Comparison of ENCODE assay signal across 8 cellular contexts in the genomic region with DNA sequence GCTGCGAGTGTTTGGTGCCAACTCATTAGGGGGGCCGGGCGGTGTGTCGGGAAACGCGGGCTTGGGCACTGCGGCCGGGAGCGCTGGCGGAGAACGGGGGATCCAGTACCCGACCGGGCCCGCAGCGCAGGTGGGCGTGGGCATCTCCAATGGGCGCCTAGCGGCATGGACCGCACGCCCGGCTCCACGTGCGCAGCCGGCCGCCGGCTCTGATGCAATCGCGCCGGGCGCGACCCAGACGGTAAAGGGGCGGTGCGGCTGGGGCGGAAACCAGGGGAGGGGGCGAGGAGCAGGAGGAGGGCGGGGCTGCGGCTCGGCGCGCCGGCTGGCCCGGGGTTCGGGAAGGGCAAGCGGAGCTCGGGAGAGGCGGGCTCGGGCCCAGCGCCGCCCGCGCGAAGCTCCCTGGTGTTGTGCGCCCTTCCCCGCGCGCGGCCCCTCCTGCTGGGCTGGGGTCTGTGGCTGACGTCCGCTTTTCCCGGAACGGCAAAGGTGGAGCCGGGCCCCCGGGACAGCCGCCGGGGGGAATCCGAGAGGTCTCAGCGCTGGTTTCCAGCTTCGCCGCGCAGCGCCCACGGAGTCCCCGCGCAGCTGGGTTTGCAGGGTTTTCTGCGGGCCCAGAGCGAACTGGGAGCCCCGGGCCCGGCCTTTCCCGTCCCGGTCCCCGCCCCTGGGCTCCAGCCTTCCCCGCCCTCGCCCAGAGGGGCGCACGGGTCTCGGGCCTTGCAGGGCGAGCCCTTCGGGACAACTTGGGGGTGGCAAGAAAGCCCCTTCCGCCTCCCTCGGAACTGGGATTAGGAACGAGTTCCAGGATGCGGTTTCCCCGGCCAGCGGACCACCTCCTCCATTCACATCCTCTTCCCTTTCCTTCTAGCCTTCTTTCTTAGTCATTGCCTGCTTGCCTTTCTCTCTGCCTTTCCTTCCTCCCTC. TPM values are rescaled to one million over a fixed set of nuclear protein-coding genes. Genes with fewer than 3 reads are reported as not detected.
A peak's percentile ranks its signal among the peaks of the same experiment; 100 is the strongest.
DNase-seq lines count a peak whose midpoint lies in the region; ATAC-seq, FAIRE-seq and TF ChIP-seq lines count a peak whose summit lies in the region.

No MANE protein-coding gene starts in this region.

- no TSS peak for BruUV-seq in mammary epithelial cell (replicated peaks; lab: Mats Ljungman, UMichigan)

- TF ChIP-seq POLR2A in spleen (IDR thresholded peaks at IDR 0.05), result no peak

- peak overlapping the region; percentile 98 for H2AFZ ChIP-seq in mammary epithelial cell (ENCODE audit: low read depth, low read length)

- intact Hi-C loops in mammary epithelial cell (cut with micrococcal nuclease), result no loop called here
- intact Hi-C loops in spleen (cut with DNase I; ENCODE audit: low total_unique reads), result no loop called here

- in situ Hi-C loops in mammary epithelial cell (cut with MboI; ENCODE audit: low sequenced_read_pairs in 2 of 2), result no loop called here

- CTCF ChIA-PET in WTC11 (lab: Charles Lee) (interaction anchor here (0.6 to 2.4 kb wide), 8 partner anchors 8 to 458 kb away, joined by 3 to 21 read pairs (median 8); no protein-coding TSS in a partner anchor), mammary epithelial cell (lab: Charles Lee; ENCODE audit: low non-redundant PET) (interaction anchor here (0.6 kb wide), 1 partner anchor 143 kb away, joined by 4 read pairs; no protein-coding TSS in a partner anchor)

- H3K4me3 ChIP-seq in mammary epithelial cell (replicated peaks in 1 of 3; ENCODE audit: insufficient read depth in 1 of 3, low read depth in 2 of 3, low read length in 3 of 3), result peak overlapping the region; percentile 79 to 96 (median 89)
- H3K4me3 ChIP-seq in spleen, result peak overlapping the region; percentile 76 to 99 (median 93)

- H3K27ac ChIP-seq in 22Rv1, result peak overlapping the region; percentile 66
- H3K27ac ChIP-seq in mammary epithelial cell (ENCODE audit: insufficient read depth, low read depth, low read length), result peak overlapping the region; percentile 87
- peak overlapping the region; percentile 70 to 89 (median 86) for H3K27ac ChIP-seq in spleen

- TF ChIP-seq CTCF in 22Rv1 (IDR thresholded peaks at IDR 0.05) (no peak), WTC11 (IDR thresholded peaks at IDR 0.05) (no peak), mammary epithelial cell (conservative IDR thresholded peaks at IDR 0.05 in 1 of 2, IDR thresholded peaks at IDR 0.05 in 1 of 2; ENCODE audit: extremely low read depth in 1 of 2, insufficient read depth in 1 of 2, low read depth in 1 of 2, low read length in 2 of 2) (no peak), spleen (IDR thresholded peaks at IDR 0.05 in 8 of 11, conservative IDR thresholded peaks at IDR 0.05 in 3 of 11) (no peak)

- H4K20me1 ChIP-seq in mammary epithelial cell (ENCODE audit: insufficient read depth, low read length), result no peaks in the 10 kb centered on the region

- WGBS in mammary epithelial cell (ENCODE audit: low coverage, missing lambda C conversion rate), result 0% methylated on average over 13 of the region's 95 CpGs
- WGBS in spleen, 5 donors, result 1% methylated on average over 16 to 95 of the region's 95 CpGs

- H3K9me3 ChIP-seq in mammary epithelial cell (replicated peaks; ENCODE audit: insufficient read depth, low read length) (no peaks in the 10 kb centered on the region), spleen (no peaks in the 10 kb centered on the region)

- H3K36me3 ChIP-seq in mammary epithelial cell (ENCODE audit: insufficient read depth, low read length) (peaks cover 4% of the 10 kb centered on the region), spleen (no peaks in the 10 kb centered on the region)

- H3K9ac ChIP-seq in mammary epithelial cell (ENCODE audit: insufficient read depth, low read length), result peak overlapping the region; percentile 92

- H3K4me1 Mint-ChIP-seq in WTC11, result peaks cover 12% of the 10 kb centered on the region

- H3K27me3 ChIP-seq in mammary epithelial cell (ENCODE audit: insufficient read depth, low read length) (no peaks in the 10 kb centered on the region), spleen (replicated peaks in 1 of 7) (no peaks in the 10 kb centered on the region)

- H3K79me2 ChIP-seq in mammary epithelial cell (ENCODE audit: insufficient read depth, low read length), result peaks cover 53% of the 10 kb centered on the region

- DNase-seq in GM18507 (ENCODE audit: extremely low spot score, insufficient read length, low read depth) (peak; percentile 79), NCI-H2107 treated with DMSO at 0.1 percent for 48 hours (lab: John Stamatoyannopoulos, UW; ENCODE audit: unreplicated experiment) (peak; percentile 46), WTC11 (ENCODE audit: low spot score) (peak; percentile 94), mammary epithelial cell (peak; percentile 84), iris pigment epithelial cell (ENCODE audit: low read depth) (peak; percentile 92), spleen (peak; percentile 93)

- no peaks in the 10 kb centered on the region for H3K27me3 Mint-ChIP-seq in WTC11 (ENCODE audit: low read depth)

- POLR2A ChIA-PET in WTC11 (lab: Charles Lee), result interaction anchor here (0.6 to 2.8 kb wide), 6 partner anchors 8 to 145 kb away, joined by 3 to 12 read pairs (median 3); no protein-coding TSS in a partner anchor

- peak overlapping the region; percentile 92 for H3K27ac Mint-ChIP-seq in WTC11

- H3K9me3 Mint-ChIP-seq in WTC11, result no peaks in the 10 kb centered on the region

- dilution Hi-C loops in mammary epithelial cell (cut with HindIII; ENCODE audit: low sequenced_read_pairs), result no loop called here

- peak overlapping the region; percentile 89 for H3K4me2 ChIP-seq in mammary epithelial cell (ENCODE audit: insufficient read depth, low read depth, low read length)

- H3K4me1 ChIP-seq in mammary epithelial cell (ENCODE audit: insufficient read depth, low read length) (peaks cover 12% of the 10 kb centered on the region), spleen (peaks cover 6 to 46% (median 25%) of the 10 kb centered on the region in 6 donors)

- peak overlapping the region; percentile 88 for H3K4me3 Mint-ChIP-seq in WTC11

- H3K36me3 Mint-ChIP-seq in WTC11, result no peaks in the 10 kb centered on the region

- FAIRE-seq in GM18507 (lab: Jason Lieb, UNC), result peak; percentile 46

- ATAC-seq in HG02943 (IDR thresholded peaks at IDR 0.05; ENCODE audit: low read depth, unreplicated experiment) (peak; percentile 79), WTC11 (peak; percentile 81)

TF ChIP-seq in WTC11, 78 proteins besides CTCF, POLR2A, EP300 and RAD21 (continues in another document):
- TF ChIP-seq, protein P1, sequence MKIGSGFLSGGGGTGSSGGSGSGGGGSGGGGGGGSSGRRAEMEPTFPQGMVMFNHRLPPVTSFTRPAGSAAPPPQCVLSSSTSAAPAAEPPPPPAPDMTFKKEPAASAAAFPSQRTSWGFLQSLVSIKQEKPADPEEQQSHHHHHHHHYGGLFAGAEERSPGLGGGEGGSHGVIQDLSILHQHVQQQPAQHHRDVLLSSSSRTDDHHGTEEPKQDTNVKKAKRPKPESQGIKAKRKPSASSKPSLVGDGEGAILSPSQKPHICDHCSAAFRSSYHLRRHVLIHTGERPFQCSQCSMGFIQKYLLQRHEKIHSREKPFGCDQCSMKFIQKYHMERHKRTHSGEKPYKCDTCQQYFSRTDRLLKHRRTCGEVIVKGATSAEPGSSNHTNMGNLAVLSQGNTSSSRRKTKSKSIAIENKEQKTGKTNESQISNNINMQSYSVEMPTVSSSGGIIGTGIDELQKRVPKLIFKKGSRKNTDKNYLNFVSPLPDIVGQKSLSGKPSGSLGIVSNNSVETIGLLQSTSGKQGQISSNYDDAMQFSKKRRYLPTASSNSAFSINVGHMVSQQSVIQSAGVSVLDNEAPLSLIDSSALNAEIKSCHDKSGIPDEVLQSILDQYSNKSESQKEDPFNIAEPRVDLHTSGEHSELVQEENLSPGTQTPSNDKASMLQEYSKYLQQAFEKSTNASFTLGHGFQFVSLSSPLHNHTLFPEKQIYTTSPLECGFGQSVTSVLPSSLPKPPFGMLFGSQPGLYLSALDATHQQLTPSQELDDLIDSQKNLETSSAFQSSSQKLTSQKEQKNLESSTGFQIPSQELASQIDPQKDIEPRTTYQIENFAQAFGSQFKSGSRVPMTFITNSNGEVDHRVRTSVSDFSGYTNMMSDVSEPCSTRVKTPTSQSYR (CRISPR knock-in tag; IDR thresholded peaks at IDR 0.05), result no peak
- TF ChIP-seq ZNF423 (CRISPR knock-in tag; IDR thresholded peaks at IDR 0.05) (0 out of 2 replicates have a peak, but pooled peaks have one; percentile 27), ZNF138 (CRISPR knock-in tag; conservative IDR thresholded peaks at IDR 0.05) (0 out of 2 replicates have a peak, but pooled peaks have one; percentile 76), ZNF317 (CRISPR knock-in tag; IDR thresholded peaks at IDR 0.05; ENCODE audit: borderline replicate concordance, low read depth) (no peak), MYBL2 (CRISPR knock-in tag; IDR thresholded peaks at IDR 0.05) (peak; percentile 20; the same call in 1 of the 2 replicates), GTF2I (CRISPR knock-in tag; conservative IDR thresholded peaks at IDR 0.05) (no peak), JAZF1 (CRISPR knock-in tag; IDR thresholded peaks at IDR 0.05) (no peak), TCF7 (CRISPR knock-in tag; IDR thresholded peaks at IDR 0.05; ENCODE audit: low read depth) (no peak; the same call in 1 of the 2 replicates), ZNF232 (CRISPR knock-in tag; IDR thresholded peaks at IDR 0.05) (no peak)
- TF ChIP-seq, protein P2, sequence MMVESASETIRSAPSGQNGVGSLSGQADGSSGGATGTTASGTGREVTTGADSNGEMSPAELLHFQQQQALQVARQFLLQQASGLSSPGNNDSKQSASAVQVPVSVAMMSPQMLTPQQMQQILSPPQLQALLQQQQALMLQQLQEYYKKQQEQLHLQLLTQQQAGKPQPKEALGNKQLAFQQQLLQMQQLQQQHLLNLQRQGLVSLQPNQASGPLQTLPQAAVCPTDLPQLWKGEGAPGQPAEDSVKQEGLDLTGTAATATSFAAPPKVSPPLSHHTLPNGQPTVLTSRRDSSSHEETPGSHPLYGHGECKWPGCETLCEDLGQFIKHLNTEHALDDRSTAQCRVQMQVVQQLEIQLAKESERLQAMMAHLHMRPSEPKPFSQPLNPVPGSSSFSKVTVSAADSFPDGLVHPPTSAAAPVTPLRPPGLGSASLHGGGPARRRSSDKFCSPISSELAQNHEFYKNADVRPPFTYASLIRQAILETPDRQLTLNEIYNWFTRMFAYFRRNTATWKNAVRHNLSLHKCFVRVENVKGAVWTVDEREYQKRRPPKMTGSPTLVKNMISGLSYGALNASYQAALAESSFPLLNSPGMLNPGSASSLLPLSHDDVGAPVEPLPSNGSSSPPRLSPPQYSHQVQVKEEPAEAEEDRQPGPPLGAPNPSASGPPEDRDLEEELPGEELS (CRISPR knock-in tag; IDR thresholded peaks at IDR 0.05), result peak; percentile 72; the same call in 1 of the 2 replicates

RNA-seq across cellular contexts. Expression of a gene that starts 0.9 kb away (rescaled TPM):
- total RNA-seq in WTC11 (2021) (83.2 to 104 TPM (median 88.0 TPM) in 3 replicates), mammary epithelial cell (10 to 100 TPM; 56.7 to 77.7 TPM), spleen (10 to 100 TPM in 6 of 7 donors, 1 to 10 TPM in 1; 8.3 to 32.1 (median 16.4) TPM)
- polyA plus RNA-seq in mammary epithelial cell (34.1 TPM), spleen (1 to 10 TPM; 6.7 to 9.7 (median 7.6) TPM)
- 39.2 TPM for polyA minus RNA-seq in mammary epithelial cell

Comparison
In these comparisons a context has a peak if more than half of its experiments do, and no peak if none do; other contexts are left out.
1. Peak in every context shown above with its lines: DNase-seq, ATAC-seq, H3K4me3 ChIP-seq and H3K27ac ChIP-seq.